1 cellular context compared by ENCODE assay signal in genomic region chr19:41352609-41353465, GRCh38.
A peak's percentile ranks its signal among the peaks of the same experiment; 100 is the strongest.
TF ChIP-seq lines count a peak whose summit lies in the region.

No MANE protein-coding gene starts in this region.

TF ChIP-seq in K562, 482 proteins besides CTCF, POLR2A, EP300 and RAD21 (continued from another document and continues in another):
- no peak for TF ChIP-seq ZNF655 (CRISPR knock-in tag; IDR thresholded peaks at IDR 0.05)
- TF ChIP-seq CCAR2 (IDR thresholded peaks at IDR 0.05; ENCODE audit: low read depth, low read length), result no peak
- TF ChIP-seq ZNF830 (CRISPR knock-in tag; IDR thresholded peaks at IDR 0.05), result no peak
- TF ChIP-seq ZNF695 (CRISPR knock-in tag; IDR thresholded peaks at IDR 0.05), result no peak
- peak in 1 of 2 experiments; percentile 62; a peak in 1 of 4 replicates for TF ChIP-seq FOXA3 (CRISPR knock-in tag; conservative IDR thresholded peaks at IDR 0.05 in 1 of 2, IDR thresholded peaks at IDR 0.05 in 1 of 2)
- no peak for TF ChIP-seq TSHZ1 (CRISPR knock-in tag; IDR thresholded peaks at IDR 0.05)
- no peak for TF ChIP-seq MEF2D (tag; conservative IDR thresholded peaks at IDR 0.05; ENCODE audit: low read depth)
- no peak for TF ChIP-seq BRD9 (IDR thresholded peaks at IDR 0.05; ENCODE audit: low read depth, partially characterized antibody)
- no peak for TF ChIP-seq MCM2 (IDR thresholded peaks at IDR 0.05; ENCODE audit: low read depth)
- no peak for TF ChIP-seq SRSF1 (IDR thresholded peaks at IDR 0.05; ENCODE audit: low read depth, low read length)
- 0 out of 2 replicates have a peak, but pooled peaks have one; percentile 59 for TF ChIP-seq ZNF224 (CRISPR knock-in tag; IDR thresholded peaks at IDR 0.05)
- TF ChIP-seq ARHGAP35 (IDR thresholded peaks at IDR 0.05; ENCODE audit: partially characterized antibody), result peak; percentile 22
- TF ChIP-seq L3MBTL2 (IDR thresholded peaks at IDR 0.05), result peak; percentile 74; the same call in 1 of the 2 replicates
- TF ChIP-seq ZBTB1 (CRISPR knock-in tag; IDR thresholded peaks at IDR 0.05; ENCODE audit: borderline replicate concordance, low read depth), result no peak
- TF ChIP-seq ZBTB11 (CRISPR knock-in tag; IDR thresholded peaks at IDR 0.05), result no peak; a peak in 1 of 6 replicates
- TF ChIP-seq STAT5B (CRISPR knock-in tag; IDR thresholded peaks at IDR 0.05), result no peak
- no peak for TF ChIP-seq ZNF316 (IDR thresholded peaks at IDR 0.05)
- no peak for TF ChIP-seq RBM34 (IDR thresholded peaks at IDR 0.05; ENCODE audit: borderline replicate concordance, insufficient read depth, low read length)
- TF ChIP-seq ZNF764 (CRISPR knock-in tag; IDR thresholded peaks at IDR 0.05; ENCODE audit: low read depth), result no peak
- no peak for TF ChIP-seq NFYB (IDR thresholded peaks at IDR 0.05; ENCODE audit: extremely low read depth, insufficient read length)
- no peak for TF ChIP-seq BMI1 (IDR thresholded peaks at IDR 0.05; ENCODE audit: low read length)
- TF ChIP-seq RBM15 (IDR thresholded peaks at IDR 0.05; ENCODE audit: insufficient read depth, low read length), result no peak
- no peak for TF ChIP-seq ZNF445 (CRISPR knock-in tag; IDR thresholded peaks at IDR 0.05; ENCODE audit: low read depth)
- TF ChIP-seq HNRNPLL (IDR thresholded peaks at IDR 0.05; ENCODE audit: low read depth, low read length, poor library complexity, severe bottlenecking), result no peak
- TF ChIP-seq NONO (IDR thresholded peaks at IDR 0.05; ENCODE audit: low read depth in 2 of 2, low read length in 1 of 2), result 0 out of 4 replicates have a peak, but pooled peaks of 1 of the 2 experiments have one; percentile 49
- no peak for TF ChIP-seq ESRRB (CRISPR knock-in tag; IDR thresholded peaks at IDR 0.05; ENCODE audit: borderline replicate concordance)
- no peak for TF ChIP-seq RBM39 (optimal IDR thresholded peaks at IDR 0.05; ENCODE audit: low read depth, low read length)
- peak; percentile 64 for TF ChIP-seq TAF9B (IDR thresholded peaks at IDR 0.05; ENCODE audit: partially characterized antibody)
- TF ChIP-seq KAT2B (IDR thresholded peaks at IDR 0.05; ENCODE audit: low read depth, low read length), result no peak
- no peak for TF ChIP-seq ZNF780A (CRISPR knock-in tag; IDR thresholded peaks at IDR 0.05)
- 0 out of 2 replicates have a peak, but pooled peaks have one; percentile 29 for TF ChIP-seq TRIM25 (IDR thresholded peaks at IDR 0.05; ENCODE audit: borderline replicate concordance)
- no peak for TF ChIP-seq NR2F6 (CRISPR knock-in tag; IDR thresholded peaks at IDR 0.05)
- TF ChIP-seq SAP30 (IDR thresholded peaks at IDR 0.05; ENCODE audit: borderline replicate concordance, insufficient read depth, low read depth, low read length, poor library complexity, severe bottlenecking), result peak; percentile 57
- peak; percentile 57 for TF ChIP-seq RBM22 (IDR thresholded peaks at IDR 0.05; ENCODE audit: low read depth, low read length, poor library complexity, severe bottlenecking)
- no peak for TF ChIP-seq ZC3H11A (IDR thresholded peaks at IDR 0.05; ENCODE audit: low read depth, low read length)
- no peak for TF ChIP-seq HNRNPL (IDR thresholded peaks at IDR 0.05; ENCODE audit: low read depth, low read length)
- TF ChIP-seq NBN (IDR thresholded peaks at IDR 0.05; ENCODE audit: low read depth), result 0 out of 2 replicates have a peak, but pooled peaks have one; percentile 27
- TF ChIP-seq HMBOX1 (IDR thresholded peaks at IDR 0.05), result no peak
- TF ChIP-seq FOS (IDR thresholded peaks at IDR 0.05; ENCODE audit: extremely low read depth, insufficient read length), result no peak
- TF ChIP-seq ZNF23 (CRISPR knock-in tag; IDR thresholded peaks at IDR 0.05), result no peak
- peak in 1 of 2 experiments; percentile 30 for TF ChIP-seq E2F6 (IDR thresholded peaks at IDR 0.05; ENCODE audit: borderline replicate concordance in 1 of 2, extremely low read depth in 1 of 2, insufficient read depth in 1 of 2, insufficient read length in 1 of 2, low read depth in 1 of 2, low read length in 1 of 2, poor library complexity in 1 of 2, severe bottlenecking in 1 of 2)
- TF ChIP-seq SUPT5H (IDR thresholded peaks at IDR 0.05), result peak; percentile 47
- TF ChIP-seq ETV1 (tag; conservative IDR thresholded peaks at IDR 0.05; ENCODE audit: low read depth), result no peak
- peak; percentile 70 for TF ChIP-seq KDM5B (IDR thresholded peaks at IDR 0.05; ENCODE audit: insufficient replicate concordance, low read depth, low read length)
- TF ChIP-seq KHSRP (IDR thresholded peaks at IDR 0.05), result no peak
- TF ChIP-seq FOXK1 (CRISPR knock-in tag; IDR thresholded peaks at IDR 0.05; ENCODE audit: borderline replicate concordance), result no peak
- peak; percentile 54 for TF ChIP-seq HMGN3 (IDR thresholded peaks at IDR 0.05; ENCODE audit: borderline replicate concordance, extremely low read depth, insufficient read length, low read depth, low read length)
- TF ChIP-seq TCF15 (CRISPR knock-in tag; IDR thresholded peaks at IDR 0.05), result no peak
- no peak for TF ChIP-seq ILF3 (IDR thresholded peaks at IDR 0.05; ENCODE audit: borderline replicate concordance)
- no peak for TF ChIP-seq SFPQ (IDR thresholded peaks at IDR 0.05; ENCODE audit: low read depth, low read length)
- TF ChIP-seq FOXP1 (CRISPR knock-in tag; IDR thresholded peaks at IDR 0.05), result peak; percentile 71; the same call in 1 of the 2 replicates
- no peak for TF ChIP-seq ZNF639 (CRISPR knock-in tag; conservative IDR thresholded peaks at IDR 0.05 in 1 of 2, IDR thresholded peaks at IDR 0.05 in 1 of 2)
- TF ChIP-seq ILK (tag; IDR thresholded peaks at IDR 0.05; ENCODE audit: borderline replicate concordance, low read depth), result no peak
